Comparison of ENCODE assay signal across 1 cellular context in genomic region chr20:25148982-25149846, GRCh38.
TF ChIP-seq lines count a peak whose summit lies in the region.

No MANE protein-coding gene starts in this region.

TF ChIP-seq in GM23338, 12 proteins besides CTCF, POLR2A, EP300 and RAD21 (continued from another document):
- no peak for TF ChIP-seq ZNF462 (CRISPR knock-in tag; IDR thresholded peaks at IDR 0.05)
- TF ChIP-seq JUNB (IDR thresholded peaks at IDR 0.05; ENCODE audit: unreplicated experiment), result no peak
- no peak for TF ChIP-seq ZNF331 (CRISPR knock-in tag; IDR thresholded peaks at IDR 0.05; ENCODE audit: low read depth)
- TF ChIP-seq ETS1 (IDR thresholded peaks at IDR 0.05), result no peak
- no peak for TF ChIP-seq STAT1 (IDR thresholded peaks at IDR 0.05; ENCODE audit: unreplicated experiment)
- no peak for TF ChIP-seq EZH2phosphoT487 (IDR thresholded peaks at IDR 0.05; ENCODE audit: unreplicated experiment)
- no peak for TF ChIP-seq REST (IDR thresholded peaks at IDR 0.05; ENCODE audit: unreplicated experiment)
- TF ChIP-seq CREB1 (CRISPR knock-in tag; IDR thresholded peaks at IDR 0.05; ENCODE audit: low read depth), result no peak
